ENCODE assay signal across 6 cellular contexts in the genomic region with DNA sequence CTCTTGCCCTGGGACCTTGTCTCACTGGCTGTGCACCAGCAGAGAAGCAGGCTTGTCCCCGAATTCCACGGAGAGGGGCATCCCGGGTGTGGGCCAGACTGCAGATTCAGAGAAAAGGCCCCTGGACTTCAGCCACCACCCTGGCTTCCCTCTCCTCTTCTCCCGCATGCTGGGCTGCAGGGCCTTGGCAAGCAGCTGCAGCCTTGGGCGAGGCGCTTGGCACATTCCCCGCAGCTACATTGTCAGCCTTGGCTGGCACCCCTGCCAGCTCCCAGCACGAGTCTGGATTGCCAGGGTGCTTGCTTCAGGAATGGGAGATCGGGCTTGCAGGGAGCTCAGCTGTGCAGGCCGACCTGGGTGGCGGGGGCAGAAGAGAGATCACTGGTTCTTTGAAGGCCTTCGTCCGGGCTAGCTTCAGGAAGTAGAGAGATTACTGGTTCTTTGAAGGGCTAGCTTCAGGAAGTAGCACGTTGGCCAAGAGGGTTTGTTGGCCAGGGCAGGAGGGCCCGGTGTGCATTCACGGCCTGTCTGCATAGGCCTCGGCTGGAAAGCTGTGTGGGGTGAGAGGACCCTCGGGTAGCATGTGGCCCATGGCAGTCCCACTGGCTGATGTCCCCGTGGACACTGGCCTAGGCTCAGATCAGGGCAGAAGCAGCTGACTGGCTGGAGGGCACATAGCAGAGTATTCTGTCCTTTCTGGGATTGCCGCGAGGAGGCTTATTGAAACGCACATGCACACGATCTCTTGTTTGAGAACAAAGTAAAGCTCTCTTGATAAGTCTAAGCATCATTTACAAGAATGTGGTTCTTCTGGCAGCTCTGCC. TPM values are rescaled to one million over a fixed set of nuclear protein-coding genes. Genes with fewer than 3 reads are reported as not detected.
DNase-seq lines count a peak whose midpoint lies in the region; ATAC-seq and TF ChIP-seq lines count a peak whose summit lies in the region.

No MANE protein-coding gene starts in this region.

- H3K27me3 ChIP-seq in BE2C (no peaks in the 10 kb centered on the region), skeletal muscle tissue (ENCODE audit: control insufficient read depth in 3 of 3, insufficient read depth in 3 of 3, low read length in 3 of 3) (no peaks in the 10 kb centered on the region)

- DNase-seq in BE2C (no peak), NCI-H226 (peak; percentile 26), fibroblast of gingiva (ENCODE audit: low read depth) (peak; percentile 77), posterior vena cava (ENCODE audit: low spot score) (no peak)

- peak overlapping the region; percentile 62 to 86 (median 70) for H3K9ac ChIP-seq in skeletal muscle tissue (ENCODE audit: low read depth in 1 of 3, low read length in 3 of 3)

- ATAC-seq in HG02970 (IDR thresholded peaks at IDR 0.05; ENCODE audit: low FRiP score, unreplicated experiment), result no peak

- H3K4me1 ChIP-seq in BE2C (peaks cover 19% of the 10 kb centered on the region), skeletal muscle tissue (ENCODE audit: control insufficient read depth in 3 of 3, insufficient read depth in 3 of 3, low read length in 3 of 3) (peaks cover 45 to 55% (median 51%) of the 10 kb centered on the region in 3 donors)

- H3K36me3 ChIP-seq in BE2C, result no peaks in the 10 kb centered on the region
- H3K36me3 ChIP-seq in skeletal muscle tissue (ENCODE audit: control insufficient read depth in 3 of 3, insufficient read depth in 3 of 3, low read length in 3 of 3), result peaks cover 4 to 6% (median 5%) of the 10 kb centered on the region in 3 donors

- H3K9me3 ChIP-seq in BE2C (no peaks in the 10 kb centered on the region; the same call in 1 of the 2 replicates), skeletal muscle tissue (ENCODE audit: control insufficient read depth in 3 of 3, low read length in 3 of 3) (no peaks in the 10 kb centered on the region)

- peak overlapping the region; percentile 92 for H3K27ac ChIP-seq in skeletal muscle tissue (ENCODE audit: low read depth, low read length)

- TF ChIP-seq CTCF in BE2C (IDR thresholded peaks at IDR 0.05; ENCODE audit: low read depth, low read length), result no peak

- H3K4me3 ChIP-seq in BE2C (ENCODE audit: low read depth, low read length), result peak overlapping the region; percentile 31
- peak overlapping the region; percentile 43 to 65 (median 61) for H3K4me3 ChIP-seq in skeletal muscle tissue (ENCODE audit: low read length in 3 of 3)

- intact Hi-C loops in posterior vena cava (cut with DNase I), result no loop called here

RNA-seq across cellular contexts. Expression of a gene that starts 2.7 kb away (rescaled TPM):
- polyA plus RNA-seq in BE2C (2012; ENCODE audit: insufficient read depth, insufficient read length, low read depth), result 8.8 TPM
- 10.4 TPM for total RNA-seq in skeletal muscle tissue
- 10 to 100 TPM; 14.7 to 22.6 TPM for total RNA-seq in posterior vena cava

RNA-seq across cellular contexts. Expression of a gene that starts 3.1 kb away (rescaled TPM):
- 489 TPM for polyA plus RNA-seq in BE2C (2012; ENCODE audit: insufficient read depth, insufficient read length, low read depth)
- total RNA-seq in skeletal muscle tissue (83.0 TPM), posterior vena cava (100 to 1,000 TPM; 129 to 133 TPM)

RNA-seq across cellular contexts. Expression of a gene that starts 36.7 kb away (rescaled TPM):
- polyA plus RNA-seq in BE2C (2012; ENCODE audit: insufficient read depth, insufficient read length, low read depth), result 136 TPM
- 1.0 TPM for total RNA-seq in skeletal muscle tissue
- total RNA-seq in posterior vena cava, result 10 to 100 TPM; 16.8 to 19.1 TPM

RNA-seq across cellular contexts. Expression of a gene that starts 39.6 kb away (rescaled TPM):
- 125 TPM for polyA plus RNA-seq in BE2C (2012; ENCODE audit: insufficient read depth, insufficient read length, low read depth)
- total RNA-seq in skeletal muscle tissue, result 13.0 TPM
- 10 to 100 TPM; 33.5 to 42.3 TPM for total RNA-seq in posterior vena cava

RNA-seq across cellular contexts. Expression of a gene that starts 53.5 kb away (rescaled TPM):
- polyA plus RNA-seq in BE2C (2012; ENCODE audit: insufficient read depth, insufficient read length, low read depth), result 30.3 TPM
- total RNA-seq in skeletal muscle tissue (85.1 TPM), posterior vena cava (1 to 10 TPM; 5.4 to 9.8 TPM)

Comparison
In these comparisons a context has a peak if more than half of its experiments do, and no peak if none do; other contexts are left out.
1. DNase-seq: peak in NCI-H226 (single experiment) and fibroblast of gingiva (single experiment); none in BE2C (single experiment) and posterior vena cava (single experiment).